ENCODE assay signal across 7 cellular contexts in the genomic region with DNA sequence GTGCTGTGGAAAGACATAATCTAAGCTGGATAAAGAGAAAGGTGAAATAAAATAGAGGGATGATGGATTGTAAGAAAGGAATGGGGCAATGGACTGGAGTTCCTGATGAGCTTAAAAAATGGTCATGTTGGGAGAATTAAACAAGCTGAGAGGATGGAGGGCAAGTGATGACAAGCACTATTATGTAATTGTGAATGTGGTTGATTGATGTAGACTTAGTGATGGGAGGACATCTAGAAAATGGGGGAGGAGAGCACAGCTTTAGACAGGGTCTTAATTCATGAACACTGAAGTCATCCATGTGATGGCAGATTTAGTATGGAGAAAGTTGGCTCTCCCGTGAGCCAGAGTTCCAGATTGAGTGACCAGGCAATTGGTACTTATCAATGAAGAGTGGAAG.
"Had no signal": no experiment of that assay in that cellular context is flagged by ENCODE, and none has a peak within 500 bp of the region (broad histone marks: within the 10 kb centered on the region; RNA-seq: fewer than 3 reads in every experiment).

No MANE protein-coding gene starts in this region.

- ATAC-seq: GM12878 had no signal

- FAIRE-seq: G401.6, GM12878, GM12891, GM12892, GM19239 had no signal

- DNase-seq: GDM1, GF-D8 had no signal

- H3K4me3 ChIP-seq: GM12878 had no signal
